In genomic region chr5:132461235-132461634, GRCh38 we compare ENCODE assay signal across 33 cellular contexts. TPM values are rescaled to one million over a fixed set of nuclear protein-coding genes. Genes with fewer than 3 reads are reported as not detected.
DNase-seq lines count a peak whose midpoint lies in the region; ATAC-seq, FAIRE-seq and TF ChIP-seq lines count a peak whose summit lies in the region.
"Had no signal": no experiment of that assay in that cellular context is flagged by ENCODE, and none has a peak within 500 bp of the region (broad histone marks: within the 10 kb centered on the region; RNA-seq: fewer than 3 reads in every experiment).

No MANE protein-coding gene starts in this region.

- no peak for ATAC-seq in HepG2
- no peak for ATAC-seq in right lobe of liver
- no peak for ATAC-seq in activated CD8-positive, alpha-beta T cell treated with anti-CD3 and anti-CD28 coated beads for 36 hours
- no peak for ATAC-seq in memory B cell (ENCODE audit: low read depth)
- no peak for ATAC-seq in HG02798 (IDR thresholded peaks at IDR 0.05; ENCODE audit: poor library complexity, unreplicated experiment)
- ATAC-seq: A549; activated CD4-positive, alpha-beta T cell treated with anti-CD3 and anti-CD28 coated beads for 36 hours; body of pancreas; gastrocnemius medialis; HCT116; right cardiac atrium; stimulated activated naive CD8-positive, alpha-beta T cell treated with anti-CD3 and anti-CD28 coated beads, Interleukin-15, amount 100 ng/mL, for 72 hours had no signal

- H3K4ac ChIP-seq in mesenchymal stem cell (ENCODE audit: low read depth in 1 of 2, low read length in 2 of 2), result no peak overlapping the region

- no peak overlapping the region for H2BK5ac ChIP-seq in mesenchymal stem cell (ENCODE audit: low read depth, low read length, poor library complexity, severe bottlenecking)

- WGBS in HepG2 (ENCODE audit: low lambda C conversion rate), result 14% methylated on average over 1 of the region's 1 CpG
- 14% methylated on average over 1 of the region's 1 CpG for WGBS in right lobe of liver (ENCODE audit: insufficient coverage, low coverage, low lambda C conversion rate, missing lambda C conversion rate)
- no CpG with 5 or more reads among the region's 1 CpG for WGBS in mesenchymal stem cell

- peaks cover 87% of the 10 kb centered on the region for H3K4me1 Mint-ChIP-seq in activated CD8-positive, alpha-beta T cell treated with anti-CD3 and anti-CD28 coated beads for 36 hours (ENCODE audit: low read depth)
- H3K4me1 Mint-ChIP-seq in memory B cell, result peaks cover 76% of the 10 kb centered on the region

- H3K4me3 Mint-ChIP-seq in activated CD8-positive, alpha-beta T cell treated with anti-CD3 and anti-CD28 coated beads for 36 hours, result no peak overlapping the region
- H3K4me3 Mint-ChIP-seq in memory B cell, result no peak overlapping the region
- H3K4me3 Mint-ChIP-seq: activated CD4-positive, alpha-beta T cell treated with anti-CD3 and anti-CD28 coated beads for 36 hours had no signal

- POLR2A ChIA-PET in HepG2 (lab: Yijun Ruan, JAX), result no interaction called here
- POLR2A ChIA-PET in activated CD8-positive, alpha-beta T cell treated with anti-CD3 and anti-CD28 coated beads for 36 hours (lab: Charles Lee), result interaction anchor here (8.6 to 30.0 kb wide), 2 partner anchors 23 to 30 kb away, joined by 298 to 1641 read pairs; partner anchors contain the start of gene IRF1

- peak overlapping the region; percentile 94 for H3K27ac Mint-ChIP-seq in activated CD8-positive, alpha-beta T cell treated with anti-CD3 and anti-CD28 coated beads for 36 hours
- peak overlapping the region; percentile 29 for H3K27ac Mint-ChIP-seq in memory B cell

- no peak overlapping the region for H2BK12ac ChIP-seq in mesenchymal stem cell (ENCODE audit: low read length in 2 of 2)

- no TSS peak for BruUV-seq in HepG2 (replicated peaks; lab: Mats Ljungman, UMichigan)

- no peak overlapping the region for H2BK15ac ChIP-seq in mesenchymal stem cell (ENCODE audit: low read depth, poor library complexity, severe bottlenecking)

- no peak overlapping the region for H2AK5ac ChIP-seq in mesenchymal stem cell (ENCODE audit: low read length, severe bottlenecking)

- no peak for TF ChIP-seq CTCF in HepG2 (CRISPR knock-in tag; IDR thresholded peaks at IDR 0.05)
- TF ChIP-seq CTCF in right lobe of liver (IDR thresholded peaks at IDR 0.05), result no peak
- TF ChIP-seq CTCF in activated CD8-positive, alpha-beta T cell treated with anti-CD3 and anti-CD28 coated beads for 36 hours (IDR thresholded peaks at IDR 0.05), result no peak

- H3K27me3 ChIP-seq in HepG2 (ENCODE audit: control insufficient read depth in 1 of 2, insufficient read depth in 2 of 2, low read length in 2 of 2) (no peaks in the 10 kb centered on the region), right lobe of liver (no peaks in the 10 kb centered on the region), mesenchymal stem cell (ENCODE audit: control insufficient read depth in 1 of 2, insufficient read depth in 1 of 2, low read length in 2 of 2) (no peaks in the 10 kb centered on the region)
- H3K27me3 ChIP-seq: adrenal gland, body of pancreas, gastrocnemius medialis, thyroid gland, vagina had no signal

- no peaks in the 10 kb centered on the region for H3K27me3 Mint-ChIP-seq in activated CD8-positive, alpha-beta T cell treated with anti-CD3 and anti-CD28 coated beads for 36 hours
- H3K27me3 Mint-ChIP-seq in memory B cell, result no peaks in the 10 kb centered on the region
- H3K27me3 Mint-ChIP-seq: activated CD4-positive, alpha-beta T cell treated with anti-CD3 and anti-CD28 coated beads for 36 hours; stimulated activated naive CD8-positive, alpha-beta T cell treated with anti-CD3 and anti-CD28 coated beads, Interleukin-15, amount 100 ng/mL, for 72 hours had no signal

- H3K79me1 ChIP-seq in mesenchymal stem cell (replicated peaks; ENCODE audit: low read length, poor library complexity, severe bottlenecking), result peaks cover 9% of the 10 kb centered on the region

- TF ChIP-seq RAD21 in HepG2 (CRISPR knock-in tag; IDR thresholded peaks at IDR 0.05), result no peak

- H3K9ac ChIP-seq in HepG2 (ENCODE audit: insufficient read depth, low read depth, low read length), result no peak overlapping the region
- H3K9ac ChIP-seq in mesenchymal stem cell (ENCODE audit: low read length), result no peak overlapping the region

- H3K27ac ChIP-seq in HepG2 (ENCODE audit: extremely low read length, insufficient read depth, low read length) (no peak overlapping the region), right lobe of liver (peak overlapping the region in 1 of 3 donors; percentile 92), mesenchymal stem cell (ENCODE audit: low read length, poor library complexity, severe bottlenecking) (no peak overlapping the region)
- H3K27ac ChIP-seq: A549, adrenal gland, body of pancreas, thyroid gland, vagina, VCaP had no signal

- H4K91ac ChIP-seq in mesenchymal stem cell (ENCODE audit: low read length), result no peak overlapping the region

- no peaks in the 10 kb centered on the region for H3K9me3 Mint-ChIP-seq in activated CD8-positive, alpha-beta T cell treated with anti-CD3 and anti-CD28 coated beads for 36 hours
- no peaks in the 10 kb centered on the region for H3K9me3 Mint-ChIP-seq in memory B cell

- no peak overlapping the region for H3K14ac ChIP-seq in mesenchymal stem cell (ENCODE audit: low read length in 2 of 2)

- H2AFZ ChIP-seq in HepG2 (ENCODE audit: low read length) (no peak overlapping the region), mesenchymal stem cell (ENCODE audit: low read depth, low read length) (no peak overlapping the region)

- intact Hi-C loops in HepG2 (cut with micrococcal nuclease; ENCODE audit: unreplicated experiment) (loop anchor here (5.0 kb wide), 1 partner anchor 36 kb away; no protein-coding TSS in a partner anchor), right lobe of liver (cut with DNase I) (loop anchor here in 1 of 2 donors (10.0 kb wide), 1 partner anchor 46 kb away; no protein-coding TSS in a partner anchor)
- intact Hi-C loops in activated CD8-positive, alpha-beta T cell treated with anti-CD3 and anti-CD28 coated beads for 36 hours (cut with micrococcal nuclease), result no loop called here

- no peaks in the 10 kb centered on the region for H3K9me3 ChIP-seq in HepG2 (ENCODE audit: low read length)
- no peaks in the 10 kb centered on the region for H3K9me3 ChIP-seq in right lobe of liver
- H3K9me3 ChIP-seq in mesenchymal stem cell (ENCODE audit: control insufficient read depth, low read length), result no peaks in the 10 kb centered on the region
- H3K9me3 ChIP-seq: A549, adrenal gland, body of pancreas, Caco-2, gastrocnemius medialis, thyroid gland, vagina had no signal

- TF ChIP-seq EP300 in HepG2 (IDR thresholded peaks at IDR 0.05; ENCODE audit: low read depth in 2 of 2, low read length in 2 of 2), result no peak
- TF ChIP-seq EP300 in HepG2 (CRISPR knock-in tag; IDR thresholded peaks at IDR 0.05; ENCODE audit: borderline replicate concordance), result no peak

- H2BK120ac ChIP-seq in mesenchymal stem cell (ENCODE audit: low read depth, low read length), result no peak overlapping the region

- H3K4me1 ChIP-seq in HepG2 (ENCODE audit: insufficient read depth, low read length) (peaks cover 100% of the 10 kb centered on the region), right lobe of liver (peaks cover 0 to 97% (median 56%) of the 10 kb centered on the region in 4 donors), mesenchymal stem cell (ENCODE audit: control insufficient read depth, insufficient read depth, low read depth, low read length) (peaks cover 53% of the 10 kb centered on the region)

- H3K18ac ChIP-seq in mesenchymal stem cell (ENCODE audit: low read depth in 1 of 2, low read length in 2 of 2), result no peak overlapping the region

- no peaks in the 10 kb centered on the region for H3K79me2 ChIP-seq in HepG2 (ENCODE audit: insufficient read depth, low read length)

- H3K4me3 ChIP-seq in HepG2 (replicated peaks in 1 of 3; ENCODE audit: insufficient read depth in 1 of 3, low read depth in 2 of 3, low read length in 3 of 3), result no peak overlapping the region
- H3K4me3 ChIP-seq in right lobe of liver, result no peak overlapping the region
- no peak overlapping the region for H3K4me3 ChIP-seq in mesenchymal stem cell (ENCODE audit: insufficient read depth in 1 of 2, low read depth in 1 of 2, low read length in 2 of 2)
- H3K4me3 ChIP-seq: A549, adrenal gland, body of pancreas, gastrocnemius medialis, thyroid gland, vagina had no signal

- no peaks in the 10 kb centered on the region for H3K36me3 ChIP-seq in HepG2 (replicated peaks in 1 of 2; ENCODE audit: control insufficient read depth in 1 of 2, insufficient read depth in 2 of 2, low read length in 2 of 2)
- H3K36me3 ChIP-seq in right lobe of liver, result no peaks in the 10 kb centered on the region
- peaks cover 4% of the 10 kb centered on the region in 2 experiments for H3K36me3 ChIP-seq in mesenchymal stem cell (ENCODE audit: control insufficient read depth in 1 of 2, insufficient read depth in 2 of 2, low read depth in 1 of 2, low read length in 2 of 2)
- H3K36me3 ChIP-seq: adrenal gland, gastrocnemius medialis, thyroid gland, vagina had no signal

- DNase-seq in HepG2 (ENCODE audit: low spot score), result no peak
- no peak for DNase-seq in right lobe of liver
- no peak for DNase-seq in activated CD8-positive, alpha-beta T cell treated with anti-CD3 and anti-CD28 coated beads for 36 hours
- no peak for DNase-seq in memory B cell (ENCODE audit: low spot score in 2 of 2)
- DNase-seq in NCI-H510A treated with DMSO at 0.1 percent for 48 hours (lab: John Stamatoyannopoulos, UW), result no peak
- DNase-seq in effector CD8-positive, alpha-beta T cell (lab: John Stamatoyannopoulos, UW), result no peak
- DNase-seq in mesenchymal stem cell, result no peak
- DNase-seq: activated CD4-positive, alpha-beta T cell treated with anti-CD3 and anti-CD28 coated beads for 36 hours; activated gamma-delta T cell treated with Interleukin-2 at 50 U/mL for 16 hours; activated T-cell treated with anti-CD3 and anti-CD28 coated beads, Interleukin-2, amount 50 U/mL, for 1 hour; body of pancreas; Caco-2; cerebellar nuclear complex; gastrocnemius medialis; MV-4-11; NCI-H1436 treated with DMSO at 0.1 percent for 48 hours; NCI-H2107; NCI-H774; posterior cingulate gyrus; right cardiac atrium; SIG-M5; stimulated activated CD4-positive, alpha-beta T cell treated with anti-CD3 and anti-CD28 coated beads, Interleukin-2, amount 100 ng/mL, for 24 hours; stimulated activated naive CD8-positive, alpha-beta T cell treated with anti-CD3 and anti-CD28 coated beads, Interleukin-15, amount 100 ng/mL, for 72 hours; T-helper 9 cell; thyroid gland had no signal

- no peak for FAIRE-seq in HepG2 (lab: Jason Lieb, UNC)
- FAIRE-seq: A549, endothelial cell of umbilical vein, G401.6 had no signal

- H3K4me2 ChIP-seq in HepG2 (ENCODE audit: low read depth, low read length) (no peak overlapping the region), mesenchymal stem cell (ENCODE audit: low read length, poor library complexity, severe bottlenecking) (no peak overlapping the region)
- H3K4me2 ChIP-seq: A549 had no signal

- peaks cover 30% of the 10 kb centered on the region for H3K36me3 Mint-ChIP-seq in activated CD8-positive, alpha-beta T cell treated with anti-CD3 and anti-CD28 coated beads for 36 hours (ENCODE audit: low read depth)
- peaks cover 10% of the 10 kb centered on the region for H3K36me3 Mint-ChIP-seq in memory B cell

- no peak overlapping the region for H3K23ac ChIP-seq in mesenchymal stem cell (ENCODE audit: low read length in 2 of 2)

- H4K8ac ChIP-seq in mesenchymal stem cell (ENCODE audit: low read length), result no peak overlapping the region

- TF ChIP-seq POLR2A in HepG2 (IDR thresholded peaks at IDR 0.05; ENCODE audit: insufficient read depth in 1 of 2, low read depth in 2 of 2, low read length in 2 of 2) (no peak), right lobe of liver (IDR thresholded peaks at IDR 0.05) (no peak)

- CTCF ChIA-PET in HepG2 (lab: Yijun Ruan, JAX; ENCODE audit: low intra/inter-chr PET ratio, low total read pairs), result no interaction called here
- CTCF ChIA-PET in activated CD8-positive, alpha-beta T cell treated with anti-CD3 and anti-CD28 coated beads for 36 hours (lab: Charles Lee), result no interaction called here

- H4K20me1 ChIP-seq in HepG2 (ENCODE audit: insufficient read depth, low read length), result no peaks in the 10 kb centered on the region

- in situ Hi-C loops in HepG2 (cut with HindIII; ENCODE audit: extremely low pct_ligation_motif_present, low pct_unique_long_range_greater_than_20kb), result no loop called here

RNA-seq across cellular contexts. Expression of gene IRF1, which starts 29.3 kb away (rescaled TPM):
- total RNA-seq in HepG2 (2016; rRNA removed; fragmentation: Illumina TruSeq; extraction: Trizol) (5.8 and 8.8 TPM in 2 replicates), right lobe of liver (10 to 100 TPM; 23.9 to 38.3 (median 30.2) TPM)
- 1.2 and 1.9 TPM in 2 replicates for total RNA-seq in HepG2 (2016; cell fraction: cytosol; rRNA removed; fragmentation: Illumina TruSeq; extraction: Trizol; ENCODE audit: low read depth)
- total RNA-seq in HepG2 (2016; cell fraction: insoluble cytoplasmic fraction; rRNA removed; fragmentation: Illumina TruSeq; extraction: Trizol), result 4.4 and 10.1 TPM in 2 replicates
- total RNA-seq in HepG2 (2016; cell fraction: membrane; rRNA removed; fragmentation: Illumina TruSeq; extraction: Trizol), result 2.5 and 3.3 TPM in 2 replicates
- total RNA-seq in HepG2 (2016; cell fraction: nucleus; rRNA removed; fragmentation: Illumina TruSeq; extraction: Trizol), result 14.5 and 19.2 TPM in 2 replicates
- polyA plus RNA-seq in HepG2 (2011; rRNA removed), result 4.1 and 4.4 TPM in 2 replicates
- polyA plus RNA-seq in HepG2 (2011; cell fraction: cytosol; rRNA removed), result 4.7 and 4.8 TPM in 2 replicates
- 10.1 and 10.8 TPM in 2 replicates for polyA plus RNA-seq in HepG2 (2011; cell fraction: nucleus; rRNA removed)
- polyA plus RNA-seq in HepG2 (2012), result 3.4 and 4.0 TPM in 2 replicates
- 0.75 and 0.77 TPM in 2 replicates for polyA plus RNA-seq in HepG2 (2016; cell fraction: cytosol; fragmentation: Illumina TruSeq; extraction: Trizol; ENCODE audit: low read depth)
- polyA plus RNA-seq in HepG2 (2016; cell fraction: insoluble cytoplasmic fraction; fragmentation: Illumina TruSeq; extraction: Trizol; ENCODE audit: low read depth), result 5.3 and 6.8 TPM in 2 replicates
- polyA plus RNA-seq in HepG2 (2016; cell fraction: membrane; fragmentation: Illumina TruSeq; extraction: Trizol; ENCODE audit: low read depth), result 0.80 and 1.4 TPM in 2 replicates
- polyA plus RNA-seq in HepG2 (2016; cell fraction: nucleus; fragmentation: Illumina TruSeq; extraction: Trizol; ENCODE audit: insufficient read depth, low read depth), result 8.7 and 9.9 TPM in 2 replicates
- 24.0 and 36.4 TPM in 2 replicates for polyA minus RNA-seq in HepG2 (2011; rRNA and poly(A)+ RNA removed; ENCODE audit: low replicate concordance)
- 4.7 and 7.5 TPM in 2 replicates for polyA minus RNA-seq in HepG2 (2011; cell fraction: cytosol; rRNA and poly(A)+ RNA removed)
- polyA minus RNA-seq in HepG2 (2011; cell fraction: nucleus; rRNA and poly(A)+ RNA removed), result 28.5 and 37.7 TPM in 2 replicates
- 100 to 1,000 TPM; 121 to 128 TPM for total RNA-seq in activated CD8-positive, alpha-beta T cell treated with anti-CD3 and anti-CD28 coated beads for 36 hours
- 33.6 TPM for polyA plus RNA-seq in mesenchymal stem cell (2013, experiment 1 of 2)
- polyA plus RNA-seq in mesenchymal stem cell (2013, experiment 2 of 2), result 35.8 TPM
